In genomic region chr16:70450142-70451003, GRCh38 we compare ENCODE assay signal across 7 cellular contexts. TPM values are rescaled to one million over a fixed set of nuclear protein-coding genes. Genes with fewer than 3 reads are reported as not detected.
DNase-seq lines count a peak whose midpoint lies in the region; ATAC-seq, FAIRE-seq and TF ChIP-seq lines count a peak whose summit lies in the region.
"Not testable (repeated sequence)": the region's sequence is repeated elsewhere in the genome, so short reads cannot be mapped to it uniquely, and the experiment has no call there.

No MANE protein-coding gene starts in this region.

- dilution Hi-C loops in endothelial cell of umbilical vein (cut with MboI; ENCODE audit: extremely low pct_ligation_motif_present, low sequenced_read_pairs) = not testable (repeated sequence)

- H4K20me1 ChIP-seq in endothelial cell of umbilical vein (replicated peaks; ENCODE audit: control insufficient read depth, extremely low read depth, insufficient read depth, low read length) = not testable (repeated sequence)

- H2AFZ ChIP-seq in endothelial cell of umbilical vein (ENCODE audit: low read depth, low read length) = peak overlapping the region; percentile 81

- not testable (repeated sequence) for H3K36me3 ChIP-seq in breast epithelium; endothelial cell of umbilical vein (ENCODE audit: control insufficient read depth in 2 of 2, extremely low read depth in 1 of 2, insufficient read depth in 2 of 2, low read length in 2 of 2); heart right ventricle; skeletal muscle satellite cell (ENCODE audit: insufficient read depth, low read length)

- POLR2A ChIA-PET in CD4-positive, alpha-beta T cell (lab: Charles Lee) = interaction anchor here (0.7 to 1.2 kb wide), 2 partner anchors 11 to 12 kb away, joined by 3 to 4 read pairs; partner anchors contain the start of gene ST3GAL2
- POLR2A ChIA-PET in endothelial cell of umbilical vein (lab: Charles Lee) = not testable (repeated sequence)

- H3K4me2 ChIP-seq in endothelial cell of umbilical vein (ENCODE audit: insufficient read depth, low read length) = peak overlapping the region; percentile 42
- peak overlapping the region; percentile 15 for H3K4me2 ChIP-seq in skeletal muscle satellite cell (ENCODE audit: low read length)

- H3K27ac ChIP-seq in CD4-positive, alpha-beta T cell (ENCODE audit: low read depth, low read length); breast epithelium; endothelial cell of umbilical vein (ENCODE audit: insufficient read depth, low read depth, low read length); heart right ventricle: not testable (repeated sequence)

- not testable (repeated sequence) for H3K9ac ChIP-seq in endothelial cell of umbilical vein (replicated peaks; ENCODE audit: extremely low read depth, insufficient read depth, low read length); skeletal muscle satellite cell (ENCODE audit: low read depth, low read length)

- CTCF ChIA-PET in CD4-positive, alpha-beta T cell (lab: Charles Lee) = not testable (repeated sequence)
- CTCF ChIA-PET in endothelial cell of umbilical vein (lab: Charles Lee) = interaction anchor here (1.0 to 1.1 kb wide), 2 partner anchors 11 kb away, joined by 3 read pairs; partner anchors contain the start of gene ST3GAL2

- not testable (repeated sequence) for TF ChIP-seq POLR2A in breast epithelium (IDR thresholded peaks at IDR 0.05); endothelial cell of umbilical vein (IDR thresholded peaks at IDR 0.05; ENCODE audit: low read depth, low read length)

- TF ChIP-seq CTCF in CD4-positive, alpha-beta T cell (IDR thresholded peaks at IDR 0.05); breast epithelium (IDR thresholded peaks at IDR 0.05); endothelial cell of umbilical vein (IDR thresholded peaks at IDR 0.05; ENCODE audit: extremely low read depth in 1 of 2, insufficient read depth in 1 of 2, low read depth in 1 of 2, low read length in 2 of 2); heart right ventricle (IDR thresholded peaks at IDR 0.05): not testable (repeated sequence)

- not testable (repeated sequence) for BruUV-seq in endothelial cell of umbilical vein (replicated peaks; lab: Mats Ljungman, UMichigan)

- H3K4me1 ChIP-seq in breast epithelium; endothelial cell of umbilical vein (ENCODE audit: control insufficient read depth, extremely low read depth, insufficient read depth, low read length); skeletal muscle satellite cell (ENCODE audit: control insufficient read depth, insufficient read depth, low read length): not testable (repeated sequence)
- peaks cover 0 to 13% (median 11%) of the 10 kb centered on the region in 9 donors for H3K4me1 ChIP-seq in heart right ventricle

- DNase-seq in CD4-positive, alpha-beta T cell; breast epithelium (ENCODE audit: low spot score in 2 of 2); endothelial cell of umbilical vein (ENCODE audit: low read depth, low spot score); heart right ventricle; memory B cell (ENCODE audit: low spot score in 2 of 2): not testable (repeated sequence)
- DNase-seq in NCI-H2227 (lab: John Stamatoyannopoulos, UW; ENCODE audit: unreplicated experiment) = peak; percentile 5

- H3K4me3 Mint-ChIP-seq in CD4-positive, alpha-beta T cell = peak overlapping the region; percentile 30
- peak overlapping the region; percentile 3 for H3K4me3 Mint-ChIP-seq in memory B cell

- not testable (repeated sequence) for H3K27ac Mint-ChIP-seq in CD4-positive, alpha-beta T cell; memory B cell

- H3K27me3 Mint-ChIP-seq in CD4-positive, alpha-beta T cell; memory B cell: not testable (repeated sequence)

- intact Hi-C loops in CD4-positive, alpha-beta T cell (cut with DNase I, micrococcal nuclease) = loop anchor here in 1 of 2 experiments (5.0 kb wide), 1 partner anchor 72 kb away; the partner anchor contains the start of genes COG4 and SF3B3
- intact Hi-C loops in breast epithelium (cut with DNase I; ENCODE audit: low total_unique reads); endothelial cell of umbilical vein (cut with micrococcal nuclease): not testable (repeated sequence)
- intact Hi-C loops in heart right ventricle (cut with DNase I) = loop anchor here in 2 of 10 donors (5.0 kb wide), 1 partner anchor 68 kb away; no protein-coding TSS in a partner anchor

- H3K9me3 Mint-ChIP-seq in CD4-positive, alpha-beta T cell; memory B cell: not testable (repeated sequence)

- H3K79me2 ChIP-seq in endothelial cell of umbilical vein (ENCODE audit: control insufficient read depth, insufficient read depth, low read length) = not testable (repeated sequence)

- whole genome bisulfite sequencing in heart right ventricle, 2 donors = 63 to 69% methylated on average over 37 of the region's 37 CpGs

- peaks cover 12% of the 10 kb centered on the region for H3K36me3 Mint-ChIP-seq in CD4-positive, alpha-beta T cell (ENCODE audit: low read depth)
- not testable (repeated sequence) for H3K36me3 Mint-ChIP-seq in memory B cell

- not testable (repeated sequence) for H3K27me3 ChIP-seq in CD4-positive, alpha-beta T cell (ENCODE audit: control insufficient read depth, insufficient read depth, low read length); breast epithelium; endothelial cell of umbilical vein (ENCODE audit: control insufficient read depth in 2 of 2, insufficient read depth in 2 of 2, low read length in 2 of 2); skeletal muscle satellite cell (ENCODE audit: control insufficient read depth, insufficient read depth, low read length)
- H3K27me3 ChIP-seq in heart right ventricle = peaks cover 0 to 12% (median 0%) of the 10 kb centered on the region in 7 donors

- H3K9me3 ChIP-seq in CD4-positive, alpha-beta T cell (ENCODE audit: control insufficient read depth, low read length); breast epithelium; endothelial cell of umbilical vein (replicated peaks; ENCODE audit: control insufficient read depth, insufficient read depth, low read length); heart right ventricle; skeletal muscle satellite cell (replicated peaks; ENCODE audit: low read length): not testable (repeated sequence)

- H3K4me3 ChIP-seq in breast epithelium (peak overlapping the region in 2 of 3 donors; percentile 47 to 51), endothelial cell of umbilical vein (replicated peaks in 1 of 3; ENCODE audit: insufficient read depth in 1 of 3, low read depth in 1 of 3, low read length in 3 of 3) (peak overlapping the region in 1 of 3 experiments; percentile 25), heart right ventricle (peak overlapping the region in 8 of 10 donors; percentile 15 to 42 (median 32))
- H3K4me3 ChIP-seq in skeletal muscle satellite cell (ENCODE audit: low read length) = not testable (repeated sequence)

- not testable (repeated sequence) for ATAC-seq in CD4-positive, alpha-beta T cell (ENCODE audit: poor library complexity); heart right ventricle; memory B cell (ENCODE audit: low read depth)

- H3K9me1 ChIP-seq in endothelial cell of umbilical vein (replicated peaks; ENCODE audit: control insufficient read depth, extremely low read depth, insufficient read depth, low read length) = not testable (repeated sequence)

- H3K4me1 Mint-ChIP-seq in CD4-positive, alpha-beta T cell (ENCODE audit: low read depth) = peaks cover 12% of the 10 kb centered on the region
- peaks cover 13% of the 10 kb centered on the region for H3K4me1 Mint-ChIP-seq in memory B cell

- FAIRE-seq in endothelial cell of umbilical vein (lab: Jason Lieb, UNC) = not testable (repeated sequence)

RNA-seq across cellular contexts. Expression of gene FCSK, which starts 4.0 kb away (rescaled TPM):
- 10 to 100 TPM; 21.8 to 25.4 TPM for total RNA-seq in CD4-positive, alpha-beta T cell
- total RNA-seq in breast epithelium (10 to 100 TPM; 10.7 to 27.8 (median 18.0) TPM), endothelial cell of umbilical vein (13.2 and 18.0 TPM in 2 replicates), heart right ventricle (10 to 100 TPM in 2 of 10 donors, 1 to 10 TPM in 8; 6.5 to 12.6 (median 9.0) TPM)
- polyA plus RNA-seq in endothelial cell of umbilical vein (11.4 and 12.4 TPM in 2 replicates), heart right ventricle (10 to 100 TPM in 1 of 2 donors, 1 to 10 TPM in 1; 6.3 to 15.4 TPM)
- 7.2 and 8.3 TPM in 2 replicates for polyA plus RNA-seq in endothelial cell of umbilical vein (2011; cell fraction: cytosol; rRNA removed)
- polyA plus RNA-seq in endothelial cell of umbilical vein (2011; cell fraction: nucleus; rRNA removed) = 51.5 and 69.1 TPM in 2 replicates
- polyA plus RNA-seq in endothelial cell of umbilical vein (2012) = 5.8 and 11.4 TPM in 2 replicates
- 13.6 and 14.1 TPM in 2 replicates for polyA minus RNA-seq in endothelial cell of umbilical vein
- polyA minus RNA-seq in endothelial cell of umbilical vein (2011; cell fraction: cytosol; rRNA and poly(A)+ RNA removed) = 8.9 TPM
- polyA minus RNA-seq in endothelial cell of umbilical vein (2011; cell fraction: nucleus; rRNA and poly(A)+ RNA removed) = 16.7 and 17.1 TPM in 2 replicates
- 3.7 and 7.6 TPM in 2 replicates for total RNA-seq in skeletal muscle satellite cell (2012; rRNA removed)

RNA-seq across cellular contexts. Expression of gene ST3GAL2, which starts 11.5 kb away (rescaled TPM):
- 10 to 100 TPM in 1 of 2 experiments, 1 to 10 TPM in 1; 9.8 to 11.1 TPM for total RNA-seq in CD4-positive, alpha-beta T cell
- total RNA-seq in breast epithelium (10 to 100 TPM in 2 of 3 donors, 1 to 10 TPM in 1; 7.8 to 13.4 (median 11.5) TPM), endothelial cell of umbilical vein (50.2 and 50.4 TPM in 2 replicates), heart right ventricle (10 to 100 TPM; 15.1 to 37.1 (median 20.9) TPM)
- polyA plus RNA-seq in endothelial cell of umbilical vein (23.0 and 33.3 TPM in 2 replicates), heart right ventricle (10 to 100 TPM in 1 of 2 donors, 1 to 10 TPM in 1; 8.0 to 10.8 TPM)
- 25.7 and 28.4 TPM in 2 replicates for polyA plus RNA-seq in endothelial cell of umbilical vein (2011; cell fraction: cytosol; rRNA removed)
- polyA plus RNA-seq in endothelial cell of umbilical vein (2011; cell fraction: nucleus; rRNA removed) = 23.1 and 27.7 TPM in 2 replicates
- polyA plus RNA-seq in endothelial cell of umbilical vein (2012) = 22.1 and 34.0 TPM in 2 replicates
- polyA minus RNA-seq in endothelial cell of umbilical vein = 72.3 and 84.6 TPM in 2 replicates
- polyA minus RNA-seq in endothelial cell of umbilical vein (2011; cell fraction: cytosol; rRNA and poly(A)+ RNA removed) = 19.8 TPM
- polyA minus RNA-seq in endothelial cell of umbilical vein (2011; cell fraction: nucleus; rRNA and poly(A)+ RNA removed) = 29.8 and 45.1 TPM in 2 replicates
- total RNA-seq in skeletal muscle satellite cell (2012; rRNA removed) = 20.8 and 22.5 TPM in 2 replicates
